In the genomic region with DNA sequence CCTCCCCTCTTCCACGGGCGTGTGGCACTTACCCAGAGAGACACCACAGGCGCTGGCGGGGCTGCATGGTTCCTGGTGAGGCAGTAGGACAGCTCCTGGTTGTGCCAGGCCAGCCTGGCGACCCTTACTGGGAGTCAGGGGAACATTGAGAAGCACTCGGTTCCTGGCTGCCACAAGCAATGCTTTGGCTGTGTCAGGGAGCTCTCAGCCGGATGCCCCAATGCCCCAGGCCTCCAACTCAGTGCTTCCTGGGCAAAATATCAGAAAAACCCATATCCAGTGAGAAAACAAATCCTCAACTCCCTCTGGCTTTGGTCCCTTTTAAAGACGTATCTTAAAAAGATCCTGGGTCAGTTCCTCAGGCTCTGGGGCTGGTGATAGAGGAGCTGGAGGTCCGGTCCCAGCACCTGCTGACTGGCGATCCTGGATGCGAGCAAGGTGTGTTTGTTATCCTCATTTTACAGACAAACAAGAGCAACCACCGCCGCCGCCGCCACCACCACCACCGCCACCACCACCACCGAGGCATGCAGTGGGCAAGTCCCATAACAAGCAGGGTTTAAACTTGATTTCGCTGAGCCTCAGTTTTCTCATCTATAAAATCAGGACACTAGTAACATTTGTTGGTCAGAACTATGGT, we compare ENCODE assay signal across 26 cellular contexts. TPM values are rescaled to one million over a fixed set of nuclear protein-coding genes. Genes with fewer than 3 reads are reported as not detected.
"Had no signal": no experiment of that assay in that cellular context is flagged by ENCODE, and none has a peak within 500 bp of the region (broad histone marks: within the 10 kb centered on the region; RNA-seq: fewer than 3 reads in every experiment).

No MANE protein-coding gene starts in this region.

- H3K9me3 ChIP-seq: adrenal gland, body of pancreas, mucosa of descending colon, neutrophil, transverse colon had no signal

- DNase-seq: activated CD4-positive, alpha-beta T cell treated with anti-CD3 and anti-CD28 coated beads for 4 hours; activated CD4-positive, alpha-beta T cell treated with anti-CD3 and anti-CD28 coated beads, Interleukin-2, amount 50 U/mL, for 4 hours; activated effector memory CD4-positive, alpha-beta T cell treated with anti-CD3 and anti-CD28 coated beads, Interleukin-2, amount 50 U/mL, for 16 hours; activated naive CD4-positive, alpha-beta T cell treated with anti-CD3 and anti-CD28 coated beads for 36 hours; activated naive CD8-positive, alpha-beta T cell treated with anti-CD3 and anti-CD28 coated beads for 36 hours; activated T-cell treated with anti-CD3 and anti-CD28 coated beads for 4 hours; adrenal gland; body of pancreas; foreskin fibroblast; kidney glomerular epithelial cell; mucosa of descending colon; stimulated activated naive CD4-positive, alpha-beta T cell treated with Interleukin-2 at 50 U/mL for 16 hours; transverse colon had no signal

- ATAC-seq: body of pancreas; esophagus mucosa; mucosa of descending colon; natural killer cell treated with Interleukin-12 subunit alpha and Interleukin-12 subunit beta and Interleukin-15 and Interleukin-18, amount 100 ng/mL, for 72 hours had no signal

- H3K27ac ChIP-seq: adrenal gland, body of pancreas, neutrophil, transverse colon, VCaP had no signal

- H3K4me3 ChIP-seq: adrenal gland, body of pancreas, mucosa of descending colon, transverse colon had no signal

- H3K36me3 ChIP-seq: adrenal gland, neutrophil, transverse colon had no signal

RNA-seq across cellular contexts. Expression of a gene that starts 4.1 kb away (rescaled TPM):
- total RNA-seq: activated naive CD4-positive, alpha-beta T cell treated with anti-CD3 and anti-CD28 coated beads for 36 hours; activated T-helper 1 cell treated with anti-CD3 and anti-CD28 coated beads, Interleukin-12 subunit alpha, Interleukin-12 subunit beta, Interleukin-2, Interleukin-4 antibody, amounts not matched to agents 30 ng/mL and 10 ng/mL and 1 ng/mL, durations not matched to agents 14 hours and 24 hours and 36 hours; adrenal gland; aorta; body of pancreas; cerebellum; esophagus mucosa; liver; mucosa of descending colon; myocyte; natural killer cell treated with Interleukin-12 subunit alpha and Interleukin-12 subunit beta and Interleukin-15 and Interleukin-18, amount 100 ng/mL, for 72 hours; renal cortical epithelial cell; T-helper 1 cell treated with Interleukin-12 subunit alpha and Interleukin-12 subunit beta and Interleukin-4 antibody, amounts not matched to agents 30 ng/mL and 1 ng/mL, for 36 hours; temporal lobe; transverse colon; urinary bladder had no signal
- polyA plus RNA-seq: liver, urinary bladder had no signal
